26 cellular contexts compared by ENCODE assay signal in the genomic region with DNA sequence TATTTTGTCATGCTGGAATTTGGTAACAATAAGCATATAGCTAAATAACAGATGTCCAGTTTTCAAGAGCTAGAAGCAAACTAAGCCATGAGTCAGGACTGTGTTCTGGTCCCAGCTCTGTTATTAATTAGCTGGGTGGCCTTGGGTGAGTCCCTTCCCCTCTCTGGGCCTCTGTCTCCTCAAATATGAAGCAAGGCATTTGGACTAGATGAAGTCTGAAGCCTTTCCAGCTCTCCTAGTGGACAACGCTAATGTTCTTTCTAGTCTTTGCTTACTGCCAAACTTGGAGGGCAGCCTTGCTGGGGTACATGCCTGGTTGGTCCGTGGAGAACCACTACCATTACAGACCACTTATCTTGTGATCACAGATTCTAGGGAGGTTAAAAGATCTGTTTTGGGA.
DNase-seq lines count a peak whose midpoint lies in the region; ATAC-seq and TF ChIP-seq lines count a peak whose summit lies in the region.
"Had no signal": no experiment of that assay in that cellular context is flagged by ENCODE, and none has a peak within 500 bp of the region (broad histone marks: within the 10 kb centered on the region; RNA-seq: fewer than 3 reads in every experiment).

No MANE protein-coding gene starts in this region.

- H3K4me3 Mint-ChIP-seq in HFFc6 (peak overlapping the region; percentile 60; the same call in 1 of the 2 replicates), osteocyte (ENCODE audit: unreplicated experiment) (no peak overlapping the region)
- no peak overlapping the region for H3K4me3 Mint-ChIP-seq in activated CD8-positive, alpha-beta T cell treated with anti-CD3 and anti-CD28 coated beads for 36 hours
- no peak overlapping the region for H3K4me3 Mint-ChIP-seq in CD8-positive, alpha-beta memory T cell
- H3K4me3 Mint-ChIP-seq: activated naive CD4-positive, alpha-beta T cell treated with anti-CD3 and anti-CD28 coated beads, Interleukin-2, amount 10 ng/mL, durations not matched to agents 7 days and 5 days; activated T-cell treated with anti-CD3 and anti-CD28 coated beads, Interleukin-2, amount 50 U/mL, for 72 hours; CD4-positive, alpha-beta T cell; immature natural killer cell; nephron; T-helper 2 cell treated with Interferon-gamma antibody and Interleukin-4, amounts not matched to agents 5 μg/mL and 100 μg/mL, for 36 hours had no signal

- peak overlapping the region; percentile 91 for H3K27ac Mint-ChIP-seq in HFFc6
- H3K27ac Mint-ChIP-seq in osteocyte (ENCODE audit: unreplicated experiment) = peak overlapping the region; percentile 50
- H3K27ac Mint-ChIP-seq in activated CD8-positive, alpha-beta T cell treated with anti-CD3 and anti-CD28 coated beads for 36 hours = no peak overlapping the region
- H3K27ac Mint-ChIP-seq in CD8-positive, alpha-beta memory T cell = no peak overlapping the region
- H3K27ac Mint-ChIP-seq: activated naive CD4-positive, alpha-beta T cell treated with anti-CD3 and anti-CD28 coated beads, Interleukin-2, amount 10 ng/mL, durations not matched to agents 7 days and 5 days; activated T-cell treated with anti-CD3 and anti-CD28 coated beads, Interleukin-2, amount 50 U/mL, for 72 hours; CD4-positive, alpha-beta T cell; immature natural killer cell; T-helper 2 cell treated with Interferon-gamma antibody and Interleukin-4, amounts not matched to agents 5 μg/mL and 100 μg/mL, for 36 hours had no signal

- TF ChIP-seq EP300 in esophagus muscularis mucosa (IDR thresholded peaks at IDR 0.05) = no peak

- no peak overlapping the region for H3K4me3 ChIP-seq in AG10803 (ENCODE audit: low read length)
- H3K4me3 ChIP-seq in esophagus muscularis mucosa = no peak overlapping the region
- H3K4me3 ChIP-seq in CD8-positive, alpha-beta memory T cell (ENCODE audit: low read length) = no peak overlapping the region
- H3K4me3 ChIP-seq: GM12878, hepatocyte, thoracic aorta had no signal

- H3K27me3 Mint-ChIP-seq in HFFc6 (ENCODE audit: insufficient read depth) (peaks cover 17% of the 10 kb centered on the region), osteocyte (ENCODE audit: unreplicated experiment) (no peaks in the 10 kb centered on the region)
- H3K27me3 Mint-ChIP-seq in activated CD8-positive, alpha-beta T cell treated with anti-CD3 and anti-CD28 coated beads for 36 hours = no peaks in the 10 kb centered on the region
- no peaks in the 10 kb centered on the region for H3K27me3 Mint-ChIP-seq in CD8-positive, alpha-beta memory T cell
- H3K27me3 Mint-ChIP-seq: activated naive CD4-positive, alpha-beta T cell treated with anti-CD3 and anti-CD28 coated beads, Interleukin-2, amount 10 ng/mL, durations not matched to agents 7 days and 5 days; CD4-positive, alpha-beta T cell had no signal

- H3K27me3 ChIP-seq in esophagus muscularis mucosa = no peaks in the 10 kb centered on the region
- no peaks in the 10 kb centered on the region for H3K27me3 ChIP-seq in CD8-positive, alpha-beta memory T cell (ENCODE audit: insufficient read depth, low read length, poor library complexity, severe bottlenecking)
- H3K27me3 ChIP-seq: hepatocyte had no signal

- intact Hi-C loops in esophagus muscularis mucosa (cut with DNase I) = no loop called here
- intact Hi-C loops in activated CD8-positive, alpha-beta T cell treated with anti-CD3 and anti-CD28 coated beads for 36 hours (cut with micrococcal nuclease) = no loop called here

- POLR2A ChIA-PET in activated CD8-positive, alpha-beta T cell treated with anti-CD3 and anti-CD28 coated beads for 36 hours (lab: Charles Lee) = no interaction called here
- POLR2A ChIA-PET in CD8-positive, alpha-beta memory T cell (lab: Charles Lee) = no interaction called here

- H3K9me3 Mint-ChIP-seq in HFFc6 = no peaks in the 10 kb centered on the region
- H3K9me3 Mint-ChIP-seq in osteocyte (ENCODE audit: unreplicated experiment) = no peaks in the 10 kb centered on the region
- H3K9me3 Mint-ChIP-seq in activated CD8-positive, alpha-beta T cell treated with anti-CD3 and anti-CD28 coated beads for 36 hours = no peaks in the 10 kb centered on the region
- no peaks in the 10 kb centered on the region for H3K9me3 Mint-ChIP-seq in CD8-positive, alpha-beta memory T cell
- H3K9me3 Mint-ChIP-seq: activated naive CD4-positive, alpha-beta T cell treated with anti-CD3 and anti-CD28 coated beads, Interleukin-2, amount 10 ng/mL, durations not matched to agents 7 days and 5 days; activated T-cell treated with anti-CD3 and anti-CD28 coated beads, Interleukin-2, amount 50 U/mL, for 72 hours; CD4-positive, alpha-beta T cell; immature natural killer cell; nephron; T-helper 2 cell treated with Interferon-gamma antibody and Interleukin-4, amounts not matched to agents 5 μg/mL and 100 μg/mL, for 36 hours had no signal

- peak overlapping the region; percentile 30 to 52 (median 42) for H3K27ac ChIP-seq in esophagus muscularis mucosa (replicated peaks in 1 of 4)
- no peak overlapping the region for H3K27ac ChIP-seq in CD8-positive, alpha-beta memory T cell (ENCODE audit: low read depth, low read length)
- H3K27ac ChIP-seq: hepatocyte, parathyroid adenoma, RWPE1 had no signal

- CTCF ChIA-PET in activated CD8-positive, alpha-beta T cell treated with anti-CD3 and anti-CD28 coated beads for 36 hours (lab: Charles Lee) = interaction anchor here (1.9 kb wide), 1 partner anchor 48 kb away, joined by 5 read pairs; no protein-coding TSS in a partner anchor
- CTCF ChIA-PET in CD8-positive, alpha-beta memory T cell (lab: Charles Lee) = no interaction called here

- DNase-seq in AG10803 (ENCODE audit: low read depth) = peak; percentile 84
- no peak for DNase-seq in HFFc6
- DNase-seq in esophagus muscularis mucosa (ENCODE audit: extremely low spot score) = no peak
- no peak for DNase-seq in osteocyte (ENCODE audit: extremely low spot score, unreplicated experiment)
- no peak for DNase-seq in activated CD8-positive, alpha-beta T cell treated with anti-CD3 and anti-CD28 coated beads for 36 hours
- DNase-seq in CD8-positive, alpha-beta memory T cell = no peak
- no peak for DNase-seq in activated gamma-delta T cell treated with Interleukin-2 at 50 U/mL for 16 hours
- DNase-seq in Kasumi-1 (lab: John Stamatoyannopoulos, UW) = no peak
- DNase-seq: activated CD4-positive, alpha-beta T cell treated with anti-CD3 and anti-CD28 coated beads for 48 hours; activated naive CD4-positive, alpha-beta T cell treated with anti-CD3 and anti-CD28 coated beads, Interleukin-2, amount 10 ng/mL, durations not matched to agents 7 days and 5 days; activated T-cell treated with anti-CD3 and anti-CD28 coated beads, Interleukin-2, amount 50 U/mL, for 72 hours; CD4-positive, alpha-beta T cell; DMS153; immature natural killer cell; NCI-H1092 treated with DMSO at 0.1 percent for 48 hours; NCI-H2029; right cardiac atrium; stimulated activated CD4-positive, alpha-beta T cell treated with anti-CD3 and anti-CD28 coated beads, Interleukin-4, amount 100 ng/mL, for 4 hours; stimulated activated naive CD4-positive, alpha-beta T cell had no signal

- H3K9me3 ChIP-seq in esophagus muscularis mucosa = no peaks in the 10 kb centered on the region
- no peaks in the 10 kb centered on the region for H3K9me3 ChIP-seq in CD8-positive, alpha-beta memory T cell (ENCODE audit: low read length)
- H3K9me3 ChIP-seq: thoracic aorta had no signal

- H3K4me1 ChIP-seq in esophagus muscularis mucosa = peaks cover 0 to 31% (median 23%) of the 10 kb centered on the region in 4 donors
- no peaks in the 10 kb centered on the region for H3K4me1 ChIP-seq in CD8-positive, alpha-beta memory T cell (ENCODE audit: insufficient read depth, low read length)
- H3K4me1 ChIP-seq: parathyroid adenoma had no signal

- peaks cover 86% of the 10 kb centered on the region for H3K36me3 Mint-ChIP-seq in HFFc6 (ENCODE audit: low read depth)
- H3K36me3 Mint-ChIP-seq in osteocyte (ENCODE audit: unreplicated experiment) = peaks cover 87% of the 10 kb centered on the region
- no peaks in the 10 kb centered on the region for H3K36me3 Mint-ChIP-seq in activated CD8-positive, alpha-beta T cell treated with anti-CD3 and anti-CD28 coated beads for 36 hours (ENCODE audit: low read depth)
- H3K36me3 Mint-ChIP-seq in CD8-positive, alpha-beta memory T cell = no peaks in the 10 kb centered on the region
- H3K36me3 Mint-ChIP-seq: activated naive CD4-positive, alpha-beta T cell treated with anti-CD3 and anti-CD28 coated beads, Interleukin-2, amount 10 ng/mL, durations not matched to agents 7 days and 5 days; immature natural killer cell had no signal

- H3K36me3 ChIP-seq in esophagus muscularis mucosa = peaks cover 36 to 98% (median 59%) of the 10 kb centered on the region in 4 donors
- H3K36me3 ChIP-seq in CD8-positive, alpha-beta memory T cell (ENCODE audit: insufficient read depth, low read length) = no peaks in the 10 kb centered on the region

- TF ChIP-seq CTCF in AG10803 (conservative IDR thresholded peaks at IDR 0.05; ENCODE audit: low read length) (peak; percentile 16; the same call in 1 of the 2 replicates), HFFc6 (IDR thresholded peaks at IDR 0.05) (no peak), esophagus muscularis mucosa (IDR thresholded peaks at IDR 0.05) (no peak), osteocyte (IDR thresholded peaks at IDR 0.05) (no peak)
- no peak for TF ChIP-seq CTCF in activated CD8-positive, alpha-beta T cell treated with anti-CD3 and anti-CD28 coated beads for 36 hours (IDR thresholded peaks at IDR 0.05)

- ATAC-seq in activated CD8-positive, alpha-beta T cell treated with anti-CD3 and anti-CD28 coated beads for 36 hours = no peak
- ATAC-seq: activated T-cell treated with anti-CD3 and anti-CD28 coated beads, Interleukin-2, amount 50 U/mL, for 72 hours; GM12878 had no signal

- no peak for TF ChIP-seq POLR2A in esophagus muscularis mucosa (IDR thresholded peaks at IDR 0.05; ENCODE audit: low read depth)

- WGBS in esophagus muscularis mucosa = 61% methylated on average over 2 of the region's 2 CpGs

- H3K4me1 Mint-ChIP-seq in HFFc6 (ENCODE audit: low read depth) = peaks cover 92% of the 10 kb centered on the region
- peaks cover 14% of the 10 kb centered on the region for H3K4me1 Mint-ChIP-seq in osteocyte (ENCODE audit: unreplicated experiment)
- H3K4me1 Mint-ChIP-seq in activated CD8-positive, alpha-beta T cell treated with anti-CD3 and anti-CD28 coated beads for 36 hours (ENCODE audit: low read depth) = no peaks in the 10 kb centered on the region
- no peaks in the 10 kb centered on the region for H3K4me1 Mint-ChIP-seq in CD8-positive, alpha-beta memory T cell
- H3K4me1 Mint-ChIP-seq: activated naive CD4-positive, alpha-beta T cell treated with anti-CD3 and anti-CD28 coated beads, Interleukin-2, amount 10 ng/mL, durations not matched to agents 7 days and 5 days; immature natural killer cell; nephron had no signal

Comparison
In these comparisons a context has a peak if more than half of its experiments do, and no peak if none do; other contexts are left out.
1. H3K27ac Mint-ChIP-seq: peak in HFFc6 (single experiment) and osteocyte (single experiment); none in activated CD8-positive, alpha-beta T cell treated with anti-CD3 and anti-CD28 coated beads for 36 hours (single experiment) and CD8-positive, alpha-beta memory T cell (0 of 8).